In the genomic region with DNA sequence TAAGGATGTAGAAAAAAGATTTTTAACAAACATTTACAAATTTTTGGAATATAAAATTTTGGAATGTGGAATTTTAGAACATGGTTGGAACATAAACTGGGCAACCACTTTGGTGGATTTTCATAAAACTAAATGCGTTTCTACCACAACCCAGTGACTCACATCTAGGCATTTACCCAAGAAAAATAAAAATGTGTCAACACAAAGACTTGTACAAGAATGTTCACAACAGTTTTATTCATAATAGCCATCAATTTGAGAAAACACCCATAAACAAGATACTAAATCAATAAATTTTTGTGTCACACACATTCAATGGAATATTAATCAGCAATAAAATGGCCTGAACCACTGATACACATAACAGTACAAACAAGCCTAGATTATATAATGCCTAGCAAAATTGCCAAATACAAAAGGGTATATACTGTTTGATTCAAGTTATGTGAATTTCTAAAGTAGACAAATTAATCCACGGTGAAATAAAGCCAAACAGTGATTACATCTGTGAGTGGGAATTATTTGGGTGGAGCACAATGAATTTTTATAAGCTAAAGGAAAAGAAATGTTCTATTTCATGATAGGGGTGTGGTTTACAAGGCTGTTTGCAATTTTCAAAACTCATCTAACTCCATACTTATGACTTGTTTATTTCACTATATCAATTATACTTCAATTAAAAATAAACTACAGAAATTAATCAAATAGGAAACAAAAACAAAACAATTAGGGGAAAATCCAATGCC, we compare ENCODE assay signal across 21 cellular contexts.
DNase-seq lines count a peak whose midpoint lies in the region; ATAC-seq and TF ChIP-seq lines count a peak whose summit lies in the region.
"Had no signal": no experiment of that assay in that cellular context is flagged by ENCODE, and none has a peak within 500 bp of the region (broad histone marks: within the 10 kb centered on the region; RNA-seq: fewer than 3 reads in every experiment).

No MANE protein-coding gene starts in this region.

- TF ChIP-seq CTCF in RWPE2 (IDR thresholded peaks at IDR 0.05; ENCODE audit: poor library complexity, severe bottlenecking) (no peak), epithelial cell of esophagus (IDR thresholded peaks at IDR 0.05; ENCODE audit: insufficient read depth, low read depth, low read length, missing control alignments) (no peak)

- H3K27ac ChIP-seq in RWPE2 (ENCODE audit: poor library complexity, severe bottlenecking) (no peak overlapping the region), aorta (ENCODE audit: low read depth in 1 of 2, low read length in 2 of 2) (no peak overlapping the region)
- H3K27ac ChIP-seq: SJCRH30 had no signal

- no peaks in the 10 kb centered on the region for H3K27me3 Mint-ChIP-seq in activated T-cell treated with anti-CD3 and anti-CD28 coated beads, Interleukin-2, amount 50 U/mL, for 24 hours
- H3K27me3 Mint-ChIP-seq: activated naive CD8-positive, alpha-beta T cell; effector memory CD8-positive, alpha-beta T cell; T-helper 17 cell had no signal

- H3K27me3 ChIP-seq in RWPE2 (ENCODE audit: insufficient read depth, poor library complexity, severe bottlenecking) (peaks cover 4% of the 10 kb centered on the region), aorta (ENCODE audit: control insufficient read depth in 1 of 2, insufficient read depth in 2 of 2, low read length in 1 of 2) (no peaks in the 10 kb centered on the region)
- H3K27me3 ChIP-seq: BE2C, SJCRH30 had no signal

- no peaks in the 10 kb centered on the region for H3K36me3 Mint-ChIP-seq in activated T-cell treated with anti-CD3 and anti-CD28 coated beads, Interleukin-2, amount 50 U/mL, for 24 hours (ENCODE audit: low read depth)
- H3K36me3 Mint-ChIP-seq: activated naive CD8-positive, alpha-beta T cell; WTC11 had no signal

- no peak overlapping the region for H3K4me3 Mint-ChIP-seq in activated T-cell treated with anti-CD3 and anti-CD28 coated beads, Interleukin-2, amount 50 U/mL, for 24 hours
- H3K4me3 Mint-ChIP-seq: activated CD8-positive, alpha-beta T cell treated with anti-CD3 and anti-CD28 coated beads, Interleukin-2, amount 10 ng/mL, durations not matched to agents 7 days and 5 days; activated naive CD8-positive, alpha-beta T cell; activated T-cell treated with anti-CD3 and anti-CD28 coated beads, Interleukin-2, amount 50 U/mL, for 72 hours; effector memory CD8-positive, alpha-beta T cell; nephron; T-helper 17 cell; WTC11 had no signal

- H3K27ac Mint-ChIP-seq in activated T-cell treated with anti-CD3 and anti-CD28 coated beads, Interleukin-2, amount 50 U/mL, for 24 hours = no peak overlapping the region
- H3K27ac Mint-ChIP-seq: activated CD8-positive, alpha-beta T cell treated with anti-CD3 and anti-CD28 coated beads, Interleukin-2, amount 10 ng/mL, durations not matched to agents 7 days and 5 days; activated naive CD8-positive, alpha-beta T cell; activated T-cell treated with anti-CD3 and anti-CD28 coated beads, Interleukin-2, amount 50 U/mL, for 72 hours; effector memory CD8-positive, alpha-beta T cell; nephron; T-helper 17 cell; WTC11 had no signal

- peaks cover 23% of the 10 kb centered on the region for H3K4me1 Mint-ChIP-seq in activated T-cell treated with anti-CD3 and anti-CD28 coated beads, Interleukin-2, amount 50 U/mL, for 24 hours (ENCODE audit: low read depth)
- H3K4me1 Mint-ChIP-seq: nephron, WTC11 had no signal

- H3K4me1 ChIP-seq in RWPE2 (ENCODE audit: insufficient read depth, poor library complexity, severe bottlenecking) = peaks cover 6% of the 10 kb centered on the region
- H3K4me1 ChIP-seq in aorta (ENCODE audit: control insufficient read depth in 1 of 2, insufficient read depth in 2 of 2, low read length in 2 of 2) = no peaks in the 10 kb centered on the region
- H3K4me1 ChIP-seq: BE2C, SJCRH30 had no signal

- intact Hi-C loops in aorta (cut with DNase I) = no loop called here
- intact Hi-C loops in posterior vena cava (cut with DNase I) = no loop called here

- H3K4me3 ChIP-seq in RWPE2 (ENCODE audit: severe bottlenecking) = no peak overlapping the region
- no peak overlapping the region for H3K4me3 ChIP-seq in epithelial cell of esophagus (ENCODE audit: low read length)
- H3K4me3 ChIP-seq in aorta (ENCODE audit: low read length in 2 of 2) = no peak overlapping the region
- H3K4me3 ChIP-seq: SJCRH30 had no signal

- no peaks in the 10 kb centered on the region for H3K36me3 ChIP-seq in RWPE2 (ENCODE audit: low read depth)
- H3K36me3 ChIP-seq in aorta (ENCODE audit: control insufficient read depth in 1 of 2, insufficient read depth in 2 of 2, low read length in 1 of 2) = no peaks in the 10 kb centered on the region
- H3K36me3 ChIP-seq: BE2C, SJCRH30 had no signal

- ATAC-seq in RWPE2 (ENCODE audit: low read depth) (peak; percentile 61; the same call in 2 of the 3 replicates), aorta (ENCODE audit: low FRiP score) (peak; percentile 70), GM21825 (IDR thresholded peaks at IDR 0.05; ENCODE audit: unreplicated experiment) (no peak)
- ATAC-seq: activated CD8-positive, alpha-beta T cell treated with anti-CD3 and anti-CD28 coated beads, Interleukin-2, amount 10 ng/mL, durations not matched to agents 7 days and 5 days; activated T-cell treated with anti-CD3 and anti-CD28 coated beads, Interleukin-2, amount 50 U/mL, for 72 hours; effector memory CD8-positive, alpha-beta T cell; T-helper 17 cell; WTC11 had no signal

- DNase-seq in RWPE2 (ENCODE audit: low spot score) (no peak), epithelial cell of esophagus (ENCODE audit: low read depth) (peak; percentile 50), myocyte (ENCODE audit: low read depth) (peak; percentile 4), aorta (no peak), posterior vena cava (ENCODE audit: low spot score) (no peak)
- no peak for DNase-seq in activated T-cell treated with anti-CD3 and anti-CD28 coated beads, Interleukin-2, amount 50 U/mL, for 24 hours
- DNase-seq: activated CD8-positive, alpha-beta T cell treated with anti-CD3 and anti-CD28 coated beads, Interleukin-2, amount 10 ng/mL, durations not matched to agents 7 days and 5 days; activated T-cell treated with anti-CD3 and anti-CD28 coated beads, Interleukin-2, amount 50 U/mL, for 72 hours; BE2C; central memory CD4-positive, alpha-beta T cell; effector memory CD8-positive, alpha-beta T cell; mesendoderm; MV-4-11; NCI-H2081; NCI-H524; SJCRH30; T-helper 17 cell had no signal

- no peaks in the 10 kb centered on the region for H3K9me3 Mint-ChIP-seq in activated T-cell treated with anti-CD3 and anti-CD28 coated beads, Interleukin-2, amount 50 U/mL, for 24 hours
- H3K9me3 Mint-ChIP-seq: activated T-cell treated with anti-CD3 and anti-CD28 coated beads, Interleukin-2, amount 50 U/mL, for 72 hours; effector memory CD8-positive, alpha-beta T cell; nephron had no signal

- no peaks in the 10 kb centered on the region for H3K9me3 ChIP-seq in RWPE2 (ENCODE audit: severe bottlenecking)
- H3K9me3 ChIP-seq in aorta (ENCODE audit: control insufficient read depth, low read length) = no peaks in the 10 kb centered on the region
- H3K9me3 ChIP-seq: BE2C, SJCRH30 had no signal

- WGBS in aorta, 2 donors = 12 to 20% methylated on average over 2 of the region's 2 CpGs

Comparison
In these comparisons a context has a peak if more than half of its experiments do, and no peak if none do; other contexts are left out.
1. DNase-seq: peak in epithelial cell of esophagus (single experiment) and myocyte (single experiment); none in RWPE2 (single experiment), aorta (0 of 2), posterior vena cava (single experiment) and activated T-cell treated with anti-CD3 and anti-CD28 coated beads, Interleukin-2, amount 50 U/mL, for 24 hours (single experiment).